Comparison of ENCODE assay signal across 30 cellular contexts in the genomic region with DNA sequence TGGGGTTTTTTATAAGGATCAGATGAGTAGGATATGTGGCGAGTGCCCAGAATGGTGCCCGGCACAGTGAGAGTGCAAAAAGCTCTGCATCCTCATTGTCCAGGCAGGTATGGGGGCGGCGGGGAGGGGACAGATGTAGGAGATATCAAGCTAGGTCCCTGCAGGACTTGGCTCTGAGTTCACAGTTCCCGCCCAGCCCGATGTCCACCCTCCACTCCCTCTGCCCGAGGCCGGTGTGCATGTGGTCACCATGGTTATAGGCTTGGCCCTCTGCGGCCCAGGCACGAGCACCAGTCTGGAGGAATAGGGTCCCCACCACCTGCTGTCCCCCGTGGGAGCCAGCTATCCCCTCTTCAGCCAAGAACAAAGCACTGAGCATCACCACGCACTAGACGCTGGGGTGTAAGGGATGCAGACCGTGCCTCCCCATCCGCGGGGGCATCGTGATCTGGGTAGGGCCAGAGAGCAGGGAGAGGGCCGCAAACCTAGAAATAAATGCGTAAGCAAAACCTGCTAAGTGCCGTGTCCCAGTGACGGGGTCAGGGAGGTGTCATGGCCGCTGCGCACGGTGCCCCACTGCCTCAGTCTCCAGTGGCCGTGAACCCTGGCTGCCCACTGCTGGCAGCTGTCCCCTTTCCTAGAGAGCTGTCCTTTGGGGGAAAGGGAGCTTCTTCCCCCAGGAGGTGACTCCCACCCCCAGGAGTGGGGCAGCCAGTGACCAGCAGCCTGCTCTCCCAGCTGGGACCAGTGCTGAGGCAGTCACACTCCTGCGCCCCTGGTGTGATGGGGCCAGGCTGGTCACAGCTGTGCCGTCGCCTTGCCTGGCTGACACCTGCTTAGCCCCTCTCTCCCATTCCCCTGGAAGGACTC. TPM values are rescaled to one million over a fixed set of nuclear protein-coding genes. Genes with fewer than 3 reads are reported as not detected.
"Had no signal": no experiment of that assay in that cellular context is flagged by ENCODE, and none has a peak within 500 bp of the region (broad histone marks: within the 10 kb centered on the region; RNA-seq: fewer than 3 reads in every experiment).

No MANE protein-coding gene starts in this region.

- H3K4me1 ChIP-seq: esophagus muscularis mucosa, foreskin keratinocyte, gastroesophageal sphincter, neural progenitor cell, psoas muscle, sigmoid colon, testis, tibial artery, upper lobe of left lung had no signal

- H3K4me3 Mint-ChIP-seq: immature natural killer cell; memory B cell; mesothelial cell of epicardium; naive thymus-derived CD4-positive, alpha-beta T cell; nephron; neural progenitor cell; stimulated activated memory B cell treated with anti-CD40 and anti-IgM and Interleukin-4, amounts not matched to agents 10 μg/mL and 1 μg/mL and 100 μg/mL, for 72 hours had no signal

- H3K9me3 Mint-ChIP-seq: immature natural killer cell; memory B cell; mesothelial cell of epicardium; naive thymus-derived CD4-positive, alpha-beta T cell; nephron; neural progenitor cell; stimulated activated memory B cell treated with anti-CD40 and anti-IgM and Interleukin-4, amounts not matched to agents 10 μg/mL and 1 μg/mL and 100 μg/mL, for 72 hours had no signal

- H3K9me3 ChIP-seq: esophagus muscularis mucosa, gastroesophageal sphincter, ovary, psoas muscle, sigmoid colon, testis, tibial artery, upper lobe of left lung had no signal

- H3K27me3 Mint-ChIP-seq: naive thymus-derived CD4-positive, alpha-beta T cell had no signal

- H3K27ac Mint-ChIP-seq: immature natural killer cell; memory B cell; mesothelial cell of epicardium; naive thymus-derived CD4-positive, alpha-beta T cell; nephron; neural progenitor cell; stimulated activated memory B cell treated with anti-CD40 and anti-IgM and Interleukin-4, amounts not matched to agents 10 μg/mL and 1 μg/mL and 100 μg/mL, for 72 hours had no signal

- H3K36me3 ChIP-seq: esophagus muscularis mucosa, gastroesophageal sphincter, neural progenitor cell, ovary, sigmoid colon, tibial artery, upper lobe of left lung had no signal

- H3K27me3 ChIP-seq: esophagus muscularis mucosa, foreskin keratinocyte, gastroesophageal sphincter, neural progenitor cell, ovary, sigmoid colon, testis, upper lobe of left lung had no signal

- H3K4me3 ChIP-seq: coronary artery, esophagus muscularis mucosa, gastroesophageal sphincter, lung, neural progenitor cell, ovary, psoas muscle, sigmoid colon, testis, tibial artery, upper lobe of left lung had no signal

- ATAC-seq: foreskin keratinocyte; gastroesophageal sphincter; left ventricle myocardium superior; naive thymus-derived CD4-positive, alpha-beta T cell; psoas muscle; right cardiac atrium; stimulated activated memory B cell treated with anti-CD40 and anti-IgM and Interleukin-4, amounts not matched to agents 10 μg/mL and 1 μg/mL and 100 μg/mL, for 72 hours; stimulated activated naive CD8-positive, alpha-beta T cell treated with anti-CD3 and anti-CD28 coated beads, Interleukin-15, Interleukin-2, amounts not matched to agents 100 U/mL and 50 U/mL, for 24 hours had no signal

- H3K4me1 Mint-ChIP-seq: immature natural killer cell; memory B cell; mesothelial cell of epicardium; nephron; stimulated activated memory B cell treated with anti-CD40 and anti-IgM and Interleukin-4, amounts not matched to agents 10 μg/mL and 1 μg/mL and 100 μg/mL, for 72 hours had no signal

- H3K36me3 Mint-ChIP-seq: immature natural killer cell; memory B cell; naive thymus-derived CD4-positive, alpha-beta T cell; neural progenitor cell; stimulated activated memory B cell treated with anti-CD40 and anti-IgM and Interleukin-4, amounts not matched to agents 10 μg/mL and 1 μg/mL and 100 μg/mL, for 72 hours had no signal

- DNase-seq: dermis blood vessel endothelial cell; effector memory CD4-positive, alpha-beta T cell; foreskin keratinocyte; hypothalamus; immature natural killer cell; islet precursor cell; naive thymus-derived CD4-positive, alpha-beta T cell; nucleus accumbens; ovary; sigmoid colon; stimulated activated CD4-positive, alpha-beta T cell treated with anti-CD3 and anti-CD28 coated beads, Interleukin-2, amount 100 ng/mL, for 24 hours; stimulated activated CD4-positive, alpha-beta T cell treated with anti-CD3 and anti-CD28 coated beads, Interleukin-4, amount 100 ng/mL, for 4 hours; stimulated activated naive CD8-positive, alpha-beta T cell treated with anti-CD3 and anti-CD28 coated beads, Interleukin-15, Interleukin-2, amounts not matched to agents 100 U/mL and 50 U/mL, for 24 hours; substantia nigra; testis; tibial artery had no signal

RNA-seq across cellular contexts. Expression of a gene that starts 12.0 kb away (rescaled TPM):
- total RNA-seq: fibroblast of lung; naive thymus-derived CD4-positive, alpha-beta T cell had no signal
